In genomic region chrX:24014388-24015018, GRCh38 we compare ENCODE assay signal across 9 cellular contexts. TPM values are rescaled to one million over a fixed set of nuclear protein-coding genes. Genes with fewer than 3 reads are reported as not detected.
DNase-seq lines count a peak whose midpoint lies in the region; ATAC-seq and TF ChIP-seq lines count a peak whose summit lies in the region.
"Had no signal": no experiment of that assay in that cellular context is flagged by ENCODE, and none has a peak within 500 bp of the region (broad histone marks: within the 10 kb centered on the region; RNA-seq: fewer than 3 reads in every experiment).

No MANE protein-coding gene starts in this region.

- no peaks in the 10 kb centered on the region for H3K27me3 ChIP-seq in osteoblast (ENCODE audit: insufficient read depth, low read length)
- H3K27me3 ChIP-seq in effector memory CD4-positive, alpha-beta T cell (replicated peaks; ENCODE audit: control insufficient read depth, insufficient read depth, low read length, poor library complexity, severe bottlenecking), result no peaks in the 10 kb centered on the region
- H3K27me3 ChIP-seq: suprapubic skin had no signal

- peak overlapping the region; percentile 53 for H3K4me2 ChIP-seq in osteoblast (ENCODE audit: insufficient read depth, low read length)

- no peaks in the 10 kb centered on the region for H3K9me3 ChIP-seq in osteoblast (ENCODE audit: low read depth, low read length)
- no peaks in the 10 kb centered on the region for H3K9me3 ChIP-seq in effector memory CD4-positive, alpha-beta T cell (ENCODE audit: control insufficient read depth, low read length)
- H3K9me3 ChIP-seq: suprapubic skin had no signal

- ATAC-seq in GM18499 (IDR thresholded peaks at IDR 0.05; ENCODE audit: insufficient read depth, unreplicated experiment), result peak; percentile 60
- ATAC-seq in HG02678 (IDR thresholded peaks at IDR 0.05; ENCODE audit: unreplicated experiment), result peak; percentile 78

- peaks cover 6% of the 10 kb centered on the region for H3K4me1 ChIP-seq in osteoblast (ENCODE audit: insufficient read depth, low read length)
- H3K4me1 ChIP-seq in effector memory CD4-positive, alpha-beta T cell (ENCODE audit: control insufficient read depth, insufficient read depth, low read length, poor library complexity, severe bottlenecking), result no peaks in the 10 kb centered on the region
- H3K4me1 ChIP-seq: suprapubic skin had no signal

- H2AFZ ChIP-seq in osteoblast (ENCODE audit: low read length), result no peak overlapping the region

- H4K20me1 ChIP-seq in osteoblast (ENCODE audit: insufficient read depth, low read length), result peaks cover 4% of the 10 kb centered on the region

- H3K79me2 ChIP-seq in osteoblast (ENCODE audit: insufficient read depth, low read length), result peaks cover 52% of the 10 kb centered on the region

- H3K27ac ChIP-seq in osteoblast (ENCODE audit: low read depth, low read length), result no peak overlapping the region
- no peak overlapping the region for H3K27ac ChIP-seq in effector memory CD4-positive, alpha-beta T cell (ENCODE audit: insufficient read depth, low read length, poor library complexity, severe bottlenecking)
- H3K27ac ChIP-seq: suprapubic skin had no signal

- peaks cover 5% of the 10 kb centered on the region for H3K36me3 ChIP-seq in osteoblast (ENCODE audit: insufficient read depth, low read length)
- H3K36me3 ChIP-seq in effector memory CD4-positive, alpha-beta T cell (ENCODE audit: control insufficient read depth, insufficient read depth, low read length), result no peaks in the 10 kb centered on the region
- H3K36me3 ChIP-seq: suprapubic skin had no signal

- no peak overlapping the region for H3K4me3 ChIP-seq in osteoblast (ENCODE audit: insufficient read depth, low read length)
- no peak overlapping the region for H3K4me3 ChIP-seq in effector memory CD4-positive, alpha-beta T cell (ENCODE audit: insufficient read depth, low read depth, low read length, poor library complexity, severe bottlenecking)
- H3K4me3 ChIP-seq: suprapubic skin had no signal

- peak; percentile 1 to 19 for DNase-seq in activated CD8-positive, alpha-beta memory T cell treated with anti-CD3 and anti-CD28 coated beads for 4 hours (ENCODE audit: low read depth in 2 of 2)
- DNase-seq in osteoblast (ENCODE audit: insufficient read length, low spot score, missing footprints), result no peak
- no peak for DNase-seq in cortex of kidney (lab: John Stamatoyannopoulos, UW)
- DNase-seq in AML-193 (lab: John Stamatoyannopoulos, UW), result no peak
- DNase-seq in effector memory CD4-positive, alpha-beta T cell, result no peak
- DNase-seq in NCI-H1436 treated with DMSO at 0.1 percent for 48 hours (lab: John Stamatoyannopoulos, UW), result no peak

- TF ChIP-seq CTCF in osteoblast (IDR thresholded peaks at IDR 0.05; ENCODE audit: extremely low read depth, low read depth, low read length), result no peak

RNA-seq across cellular contexts. Expression of gene KLHL15, which starts 12.5 kb away (rescaled TPM):
- 8.3 and 8.7 TPM in 2 replicates for total RNA-seq in osteoblast

RNA-seq across cellular contexts. Expression of gene EIF2S3, which starts 40.3 kb away (rescaled TPM):
- 374 and 474 TPM in 2 replicates for total RNA-seq in osteoblast

Comparison
In these comparisons a context has a peak if more than half of its experiments do, and no peak if none do; other contexts are left out.
1. DNase-seq: peak in activated CD8-positive, alpha-beta memory T cell treated with anti-CD3 and anti-CD28 coated beads for 4 hours (2 of 2); none in osteoblast (single experiment), cortex of kidney (single experiment), AML-193 (0 of 2), effector memory CD4-positive, alpha-beta T cell (0 of 3) and NCI-H1436 treated with DMSO at 0.1 percent for 48 hours (single experiment).